8 cellular contexts compared by ENCODE assay signal in the genomic region with DNA sequence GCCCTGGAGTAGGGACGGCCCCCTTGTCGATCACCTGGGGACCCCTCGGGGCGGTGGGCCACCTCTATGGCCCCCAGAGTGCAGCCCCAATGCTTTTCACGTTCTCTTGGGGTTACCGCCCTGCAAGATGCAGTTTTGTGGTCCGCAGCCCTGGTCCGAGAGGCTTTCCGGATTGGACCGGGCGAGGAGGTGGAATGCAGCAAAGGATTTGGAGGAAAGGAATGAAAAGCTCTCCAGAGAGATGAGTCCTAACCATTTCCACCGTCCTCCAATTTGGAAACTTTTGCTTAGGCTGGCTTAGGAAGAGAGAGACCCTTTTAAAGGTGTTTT. TPM values are rescaled to one million over a fixed set of nuclear protein-coding genes. Genes with fewer than 3 reads are reported as not detected.
DNase-seq lines count a peak whose midpoint lies in the region; ATAC-seq, FAIRE-seq and TF ChIP-seq lines count a peak whose summit lies in the region.

No MANE protein-coding gene starts in this region.

- BruUV-seq in K562 (replicated peaks; lab: Mats Ljungman, UMichigan): no TSS peak

- WGBS in K562 (ENCODE audit: insufficient coverage, low coverage, missing lambda C conversion rate): 5% methylated on average over 4 of the region's 12 CpGs
- WGBS in testis, 2 donors: 19 to 20% methylated on average over 1 to 9 of the region's 12 CpGs

- 0 out of 3 replicates have a peak, but pooled peaks cover 3% of the 10 kb centered on the region for H3K79me2 ChIP-seq in K562 (ENCODE audit: control insufficient read depth, insufficient read depth, low read length)

- H3K27me3 ChIP-seq in K562 (ENCODE audit: control insufficient read depth in 2 of 2, insufficient read depth in 2 of 2, low read length in 2 of 2) (no peaks in the 10 kb centered on the region), testis (no peaks in the 10 kb centered on the region)

- no peaks in the 10 kb centered on the region for H3K9me1 ChIP-seq in K562 (ENCODE audit: control insufficient read depth, insufficient read depth, low read length)

- H2AFZ ChIP-seq in K562 (ENCODE audit: low read depth, low read length): peak overlapping the region; percentile 63

- no peak for TF ChIP-seq RAD21 in K562 (CRISPR knock-in tag; conservative IDR thresholded peaks at IDR 0.05 in 1 of 2, IDR thresholded peaks at IDR 0.05 in 1 of 2)

- H3K4me3 ChIP-seq in K562 (peak overlapping the region; percentile 47), testis (peak overlapping the region; percentile 60 to 65)

- CTCF ChIA-PET in K562 (lab: Yijun Ruan, JAX; ENCODE audit: low intra/inter-chr PET ratio): interaction anchor here (0.5 kb wide), 1 partner anchor 11 kb away, joined by 3 read pairs; no protein-coding TSS in a partner anchor

- no peaks in the 10 kb centered on the region for H4K20me1 ChIP-seq in K562 (replicated peaks; ENCODE audit: control insufficient read depth, insufficient read depth, low read length)

- H3K9me3 ChIP-seq in K562 (replicated peaks; ENCODE audit: control insufficient read depth, insufficient read depth, low read depth, low read length) (no peaks in the 10 kb centered on the region), testis (no peaks in the 10 kb centered on the region)

- peak overlapping the region; percentile 74; the same call in 1 of the 3 replicates for H3K27ac ChIP-seq in K562 (ENCODE audit: extremely low read depth, low read depth, low read length)
- H3K27ac ChIP-seq in testis: peak overlapping the region; percentile 39 to 61

- intact Hi-C loops in K562 (cut with micrococcal nuclease) (no loop called here), left colon (cut with DNase I, micrococcal nuclease) (no loop called here), testis (cut with DNase I; ENCODE audit: low total_unique reads) (no loop called here)

- no peak for TF ChIP-seq POLR2A in K562 (conservative IDR thresholded peaks at IDR 0.05)
- no peak for TF ChIP-seq POLR2A in testis (IDR thresholded peaks at IDR 0.05)

- peak; percentile 25 for ATAC-seq in HG03432 (IDR thresholded peaks at IDR 0.05; ENCODE audit: unreplicated experiment)
- ATAC-seq in K562: peak; percentile 51; the same call in 2 of the 3 replicates
- peak; percentile 25 for ATAC-seq in left colon
- no peak for ATAC-seq in GM21515 (IDR thresholded peaks at IDR 0.05; ENCODE audit: unreplicated experiment)

- DNase-seq in ELR (ENCODE audit: low read depth) (peak; percentile 38), K562 (ENCODE audit: extremely low read depth in 1 of 4, low spot score in 3 of 4) (no peak), left colon (no peak), testis (no peak), MV-4-11 (lab: John Stamatoyannopoulos, UW) (no peak), NOMO-1 (lab: John Stamatoyannopoulos, UW; ENCODE audit: unreplicated experiment in 2 of 2) (no peak)

- H3K4me1 ChIP-seq in K562 (replicated peaks in 1 of 2; ENCODE audit: control insufficient read depth in 2 of 2, insufficient read depth in 2 of 2, low read length in 2 of 2) (peaks cover 11% of the 10 kb centered on the region in 2 experiments; a peak in 4 of 5 replicates), testis (no peaks in the 10 kb centered on the region)

- H3K9ac ChIP-seq in K562 (ENCODE audit: insufficient read depth in 1 of 2, low read depth in 2 of 2, low read length in 2 of 2): peak overlapping the region; percentile 59 to 91

- in situ Hi-C loops in K562 (cut with MboI): no loop called here

- H3K36me3 ChIP-seq in K562 (ENCODE audit: control insufficient read depth, insufficient read depth, low read length) (no peaks in the 10 kb centered on the region), testis (ENCODE audit: low read depth, missing control alignments) (no peaks in the 10 kb centered on the region)

- POLR2A ChIA-PET in K562 (lab: Yijun Ruan, JAX): interaction anchor here (0.6 to 0.8 kb wide), 3 partner anchors 55 to 392 kb away, joined by 3 to 5 read pairs (median 3); a partner anchor contains a TSS

- H3K4me2 ChIP-seq in K562 (ENCODE audit: insufficient read depth, low read length): peak overlapping the region; percentile 76

- TF ChIP-seq CTCF in K562 (IDR thresholded peaks at IDR 0.05 in 2 of 3, conservative IDR thresholded peaks at IDR 0.05 in 1 of 3; ENCODE audit: insufficient read depth in 2 of 3, low read depth in 1 of 3, low read length in 3 of 3) (no peak), testis (IDR thresholded peaks at IDR 0.05) (no peak)

- no peak for TF ChIP-seq EP300 in K562 (IDR thresholded peaks at IDR 0.05; ENCODE audit: low read length)

- FAIRE-seq in K562 (lab: Jason Lieb, UNC): no peak

TF ChIP-seq in K562, 482 proteins besides CTCF, POLR2A, EP300 and RAD21 (continues in another document):
- TF ChIP-seq SRSF9 (IDR thresholded peaks at IDR 0.05; ENCODE audit: borderline replicate concordance, low read depth, low read length) (no peak), ZNF12 (CRISPR knock-in tag; IDR thresholded peaks at IDR 0.05) (no peak), CREBBP (IDR thresholded peaks at IDR 0.05; ENCODE audit: low read depth, low read length) (no peak), ZBTB7A (IDR thresholded peaks at IDR 0.05; ENCODE audit: borderline replicate concordance, control insufficient read depth, low read depth, low read length) (peak; percentile 4; the same call in 1 of the 2 replicates)
- TF ChIP-seq, protein P1, sequence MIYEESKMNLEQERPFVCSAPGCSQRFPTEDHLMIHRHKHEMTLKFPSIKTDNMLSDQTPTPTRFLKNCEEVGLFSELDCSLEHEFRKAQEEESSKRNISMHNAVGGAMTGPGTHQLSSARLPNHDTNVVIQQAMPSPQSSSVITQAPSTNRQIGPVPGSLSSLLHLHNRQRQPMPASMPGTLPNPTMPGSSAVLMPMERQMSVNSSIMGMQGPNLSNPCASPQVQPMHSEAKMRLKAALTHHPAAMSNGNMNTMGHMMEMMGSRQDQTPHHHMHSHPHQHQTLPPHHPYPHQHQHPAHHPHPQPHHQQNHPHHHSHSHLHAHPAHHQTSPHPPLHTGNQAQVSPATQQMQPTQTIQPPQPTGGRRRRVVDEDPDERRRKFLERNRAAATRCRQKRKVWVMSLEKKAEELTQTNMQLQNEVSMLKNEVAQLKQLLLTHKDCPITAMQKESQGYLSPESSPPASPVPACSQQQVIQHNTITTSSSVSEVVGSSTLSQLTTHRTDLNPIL (CRISPR knock-in tag; IDR thresholded peaks at IDR 0.05): no peak
- TF ChIP-seq, protein P2, sequence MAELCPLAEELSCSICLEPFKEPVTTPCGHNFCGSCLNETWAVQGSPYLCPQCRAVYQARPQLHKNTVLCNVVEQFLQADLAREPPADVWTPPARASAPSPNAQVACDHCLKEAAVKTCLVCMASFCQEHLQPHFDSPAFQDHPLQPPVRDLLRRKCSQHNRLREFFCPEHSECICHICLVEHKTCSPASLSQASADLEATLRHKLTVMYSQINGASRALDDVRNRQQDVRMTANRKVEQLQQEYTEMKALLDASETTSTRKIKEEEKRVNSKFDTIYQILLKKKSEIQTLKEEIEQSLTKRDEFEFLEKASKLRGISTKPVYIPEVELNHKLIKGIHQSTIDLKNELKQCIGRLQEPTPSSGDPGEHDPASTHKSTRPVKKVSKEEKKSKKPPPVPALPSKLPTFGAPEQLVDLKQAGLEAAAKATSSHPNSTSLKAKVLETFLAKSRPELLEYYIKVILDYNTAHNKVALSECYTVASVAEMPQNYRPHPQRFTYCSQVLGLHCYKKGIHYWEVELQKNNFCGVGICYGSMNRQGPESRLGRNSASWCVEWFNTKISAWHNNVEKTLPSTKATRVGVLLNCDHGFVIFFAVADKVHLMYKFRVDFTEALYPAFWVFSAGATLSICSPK (IDR thresholded peaks at IDR 0.05; ENCODE audit: borderline replicate concordance): no peak

RNA-seq across cellular contexts. Expression of a gene that starts 0.6 kb away (rescaled TPM):
- total RNA-seq in K562 (2011; cell fraction: chromatin; rRNA removed; ENCODE audit: low replicate concordance): 2.7 and 4.8 TPM in 2 replicates
- 1.8 and 2.2 TPM in 2 replicates for total RNA-seq in K562 (2011; cell fraction: nucleolus; rRNA removed)
- total RNA-seq in K562 (2011; cell fraction: nucleoplasm; rRNA removed): 3.0 and 3.7 TPM in 2 replicates
- total RNA-seq in K562 (2014; rRNA removed) (4.0 and 5.4 TPM in 2 replicates), K562 (2014; rRNA removed; fragmentation: Illumina TruSeq; extraction: Trizol) (5.1 and 5.7 TPM in 2 replicates), K562 (2015; rRNA removed; fragmentation: Illumina TruSeq; extraction: Trizol) (4.4 and 5.0 TPM in 2 replicates), K562 (2021) (4.8 and 5.8 TPM in 2 replicates), left colon (10 to 100 TPM; 24.1 to 31.3 TPM), testis (1 to 10 TPM; 3.9 to 6.9 TPM)
- polyA plus RNA-seq in K562 (2011; rRNA removed) (3.2 and 3.6 TPM in 2 replicates), K562 (2014; fragmentation: Illumina TruSeq; extraction: Trizol) (6.6 and 8.4 TPM in 2 replicates), K562 (2014; fragmentation: Nextera tagmentation; extraction: Ambion mirVana) (1 to 10 TPM; 1.3 to 2.2 TPM), K562 (2014; rRNA removed) (2.9 and 4.1 TPM in 2 replicates), testis (ENCODE audit: insufficient read depth, low read depth, low replicate concordance) (5.8 TPM)
- 3.0 and 3.3 TPM in 2 replicates for polyA plus RNA-seq in K562 (2011; cell fraction: cytosol; rRNA removed)
- 2.2 and 2.3 TPM in 2 replicates for polyA plus RNA-seq in K562 (2011; cell fraction: nucleus; rRNA removed)
- 6.8 and 11.2 TPM in 2 replicates for polyA plus RNA-seq in K562 (2012)
- polyA minus RNA-seq in K562 (2011; rRNA and poly(A)+ RNA removed): 1.8 and 1.9 TPM in 2 replicates
- polyA minus RNA-seq in K562 (2011; cell fraction: cytosol; rRNA and poly(A)+ RNA removed): 1.4 and 1.6 TPM in 2 replicates
- 1.2 and 1.3 TPM in 2 replicates for polyA minus RNA-seq in K562 (2011; cell fraction: nucleus; rRNA and poly(A)+ RNA removed)
